Comparison of ENCODE assay signal across 18 cellular contexts in the genomic region with DNA sequence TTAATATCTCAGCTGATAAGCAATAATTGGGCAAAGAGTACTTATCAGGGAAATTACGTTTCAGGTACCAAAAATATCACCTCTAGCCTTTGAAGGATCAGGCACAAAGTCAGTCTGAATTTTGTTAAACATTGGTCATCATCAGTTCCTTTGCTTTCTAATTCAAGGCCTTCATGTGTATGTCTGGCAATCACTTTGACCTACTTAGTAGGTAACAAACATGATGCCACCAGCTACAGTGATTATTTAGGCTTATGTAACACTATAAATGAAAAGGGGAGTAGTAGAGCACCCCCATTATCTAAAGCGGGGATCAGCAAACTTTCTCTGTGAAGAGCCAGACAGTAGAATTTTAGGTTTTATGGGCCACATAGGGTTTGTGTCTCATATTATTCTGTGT.
"Had no signal": no experiment of that assay in that cellular context is flagged by ENCODE, and none has a peak within 500 bp of the region (broad histone marks: within the 10 kb centered on the region; RNA-seq: fewer than 3 reads in every experiment).

No MANE protein-coding gene starts in this region.

- H3K9me3 Mint-ChIP-seq: activated naive CD4-positive, alpha-beta T cell treated with anti-CD3 and anti-CD28 coated beads, Interleukin-2, amount 50 U/mL, for 24 hours; neural crest cell; stimulated activated effector memory CD8-positive, alpha-beta T cell treated with anti-CD3 and anti-CD28 coated beads, Interleukin-12 subunit alpha, Interleukin-12 subunit beta, amount 100 ng/mL, for 72 hours; WTC11 had no signal

- ATAC-seq: foreskin keratinocyte; left lobe of liver; pancreas; stimulated activated effector memory CD8-positive, alpha-beta T cell treated with anti-CD3 and anti-CD28 coated beads, Interleukin-12 subunit alpha, Interleukin-12 subunit beta, amount 100 ng/mL, for 72 hours; WTC11 had no signal

- H3K36me3 ChIP-seq: pancreas had no signal

- H3K4me3 ChIP-seq: heart left ventricle, pancreas, transverse colon had no signal

- H3K4me3 Mint-ChIP-seq: activated naive CD4-positive, alpha-beta T cell treated with anti-CD3 and anti-CD28 coated beads, Interleukin-2, amount 50 U/mL, for 24 hours; neural crest cell; stimulated activated effector memory CD8-positive, alpha-beta T cell treated with anti-CD3 and anti-CD28 coated beads, Interleukin-12 subunit alpha, Interleukin-12 subunit beta, amount 100 ng/mL, for 72 hours; WTC11 had no signal

- H3K9me3 ChIP-seq: heart left ventricle, pancreas, SK-N-SH, transverse colon had no signal

- H3K27ac Mint-ChIP-seq: activated naive CD4-positive, alpha-beta T cell treated with anti-CD3 and anti-CD28 coated beads, Interleukin-2, amount 50 U/mL, for 24 hours; WTC11 had no signal

- DNase-seq: activated CD4-positive, alpha-beta T cell treated with anti-CD3 and anti-CD28 coated beads, Interleukin-2, amount 50 U/mL, for 1 hour; activated effector memory CD4-positive, alpha-beta T cell treated with Interleukin-2 at 50 U/mL for 16 hours; amniotic stem cell; brain microvascular endothelial cell; foreskin keratinocyte; heart left ventricle; islet precursor cell; mammary epithelial cell; pancreas; retina; SK-N-SH; T-helper 1 cell; transverse colon had no signal

- H3K27ac ChIP-seq: brain microvascular endothelial cell, foreskin keratinocyte, pancreas had no signal

- H3K9ac ChIP-seq: SK-N-SH had no signal

- H3K27me3 ChIP-seq: brain microvascular endothelial cell, foreskin keratinocyte, heart left ventricle, pancreas, transverse colon had no signal

- H3K27me3 Mint-ChIP-seq: activated naive CD4-positive, alpha-beta T cell treated with anti-CD3 and anti-CD28 coated beads, Interleukin-2, amount 50 U/mL, for 24 hours had no signal
